Comparison of ENCODE assay signal across 9 cellular contexts in genomic region chr5:16467363-16468219, GRCh38. TPM values are rescaled to one million over a fixed set of nuclear protein-coding genes. Genes with fewer than 3 reads are reported as not detected.
A peak's percentile ranks its signal among the peaks of the same experiment; 100 is the strongest.
DNase-seq lines count a peak whose midpoint lies in the region; ATAC-seq and TF ChIP-seq lines count a peak whose summit lies in the region.
"Had no signal": no experiment of that assay in that cellular context is flagged by ENCODE, and none has a peak within 500 bp of the region (broad histone marks: within the 10 kb centered on the region; RNA-seq: fewer than 3 reads in every experiment).

No MANE protein-coding gene starts in this region.

- H3K4me1 Mint-ChIP-seq in activated naive CD8-positive, alpha-beta T cell (ENCODE audit: low read depth), result peaks cover 74% of the 10 kb centered on the region

- H3K4me3 ChIP-seq in left lung, result peak overlapping the region in 1 of 2 donors; percentile 69

- no peak for TF ChIP-seq CTCF in left lung (IDR thresholded peaks at IDR 0.05)

- peaks cover 24 to 39% of the 10 kb centered on the region in 2 donors for H3K4me1 ChIP-seq in left lung

- ATAC-seq in GM21360 (IDR thresholded peaks at IDR 0.05; ENCODE audit: unreplicated experiment) (peak; percentile 85), HG03521 (IDR thresholded peaks at IDR 0.05; ENCODE audit: unreplicated experiment) (peak; percentile 67), left lung (peak; percentile 1)

- peak overlapping the region; percentile 97 for H3K4me3 Mint-ChIP-seq in activated naive CD8-positive, alpha-beta T cell

- no peaks in the 10 kb centered on the region for H3K9me3 ChIP-seq in left lung
- H3K9me3 ChIP-seq: SJSA1 had no signal

- peaks cover 0 to 12% of the 10 kb centered on the region in 2 donors for H3K36me3 ChIP-seq in left lung

- no peaks in the 10 kb centered on the region for H3K27me3 Mint-ChIP-seq in activated naive CD8-positive, alpha-beta T cell

- intact Hi-C loops in left lung (cut with DNase I), result no loop called here

- peak overlapping the region in 1 of 2 donors; percentile 86 for H3K27ac ChIP-seq in left lung
- H3K27ac ChIP-seq: SJSA1 had no signal

- no peaks in the 10 kb centered on the region for H3K27me3 ChIP-seq in left lung
- H3K27me3 ChIP-seq: SJSA1 had no signal

- peaks cover 6% of the 10 kb centered on the region for H3K36me3 Mint-ChIP-seq in activated naive CD8-positive, alpha-beta T cell

- no peaks in the 10 kb centered on the region for H3K9me3 Mint-ChIP-seq in activated naive CD8-positive, alpha-beta T cell (ENCODE audit: low read depth)

- DNase-seq in EL (peak; percentile 73), left lung (no peak), amygdala (lab: John Stamatoyannopoulos, UW) (no peak), NCI-H526 (lab: John Stamatoyannopoulos, UW) (no peak), foreskin melanocyte (no peak)

- H3K27ac Mint-ChIP-seq in activated naive CD8-positive, alpha-beta T cell, result peak overlapping the region; percentile 97

RNA-seq across cellular contexts. Expression of gene ZNF622, which starts 2.0 kb away (rescaled TPM):
- total RNA-seq in left lung, result 10 to 100 TPM; 24.2 to 29.5 TPM

Comparison
In these comparisons a context has a peak if more than half of its experiments do, and no peak if none do; other contexts are left out.
1. ATAC-seq: peak in every context shown above with its lines; median percentile 85 in GM21360; 67 in HG03521; 1 in left lung.